In genomic region chr15:40755821-40756220, GRCh38 we compare ENCODE assay signal across 1 cellular context.
TF ChIP-seq lines count a peak whose summit lies in the region.

No MANE protein-coding gene starts in this region.

TF ChIP-seq in SK-N-SH, 30 proteins besides CTCF, POLR2A, EP300 and RAD21 (continued from another document):
- TF ChIP-seq REST (IDR thresholded peaks at IDR 0.05; ENCODE audit: low read depth, low read length) (no peak), POLR2AphosphoS5 (IDR thresholded peaks at IDR 0.05; ENCODE audit: low read depth, low read length) (no peak), USF2 (IDR thresholded peaks at IDR 0.05; ENCODE audit: borderline replicate concordance, low read depth, low read length) (no peak)
TF ChIP-seq in SK-N-SH: peak in this region for 0.
